Comparison of ENCODE assay signal across 8 cellular contexts in the genomic region with DNA sequence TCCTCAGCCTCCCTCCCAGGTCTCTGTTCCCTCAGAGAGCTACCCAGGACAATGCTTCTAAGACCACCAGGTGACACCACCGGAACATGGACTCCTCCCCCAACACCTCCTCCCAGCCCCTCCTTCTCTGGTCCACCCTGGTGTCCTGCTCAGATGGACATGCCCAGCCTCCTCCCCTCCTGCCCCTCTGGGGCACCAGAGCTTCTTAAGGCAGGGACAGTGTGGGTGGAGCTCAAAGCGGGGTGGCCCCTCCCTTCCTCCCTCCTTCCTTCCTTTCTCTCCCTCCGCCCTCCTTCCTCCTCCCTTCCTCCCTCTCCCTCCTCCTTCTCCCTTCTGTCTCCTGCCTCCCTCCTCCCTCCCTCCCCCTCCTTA. TPM values are rescaled to one million over a fixed set of nuclear protein-coding genes. Genes with fewer than 3 reads are reported as not detected.
DNase-seq lines count a peak whose midpoint lies in the region; ATAC-seq and TF ChIP-seq lines count a peak whose summit lies in the region.

No MANE protein-coding gene starts in this region.

- H3K79me2 ChIP-seq in PC-3 (ENCODE audit: low read length) (no peaks in the 10 kb centered on the region), parathyroid adenoma (no peaks in the 10 kb centered on the region)

- BruUV-seq in PC-3 (replicated peaks; lab: Mats Ljungman, UMichigan): no TSS peak

- H3K4me1 ChIP-seq in PC-3 (ENCODE audit: insufficient read depth, low read length): peaks cover 3% of the 10 kb centered on the region; the same call in 1 of the 2 replicates
- H3K4me1 ChIP-seq in parathyroid adenoma: peaks cover 2% of the 10 kb centered on the region

- no peaks in the 10 kb centered on the region for H4K20me1 ChIP-seq in PC-3 (ENCODE audit: low read length)

- peak overlapping the region; percentile 26; the same call in 1 of the 2 replicates for H3K4me2 ChIP-seq in PC-3 (ENCODE audit: low read length)
- H3K4me2 ChIP-seq in parathyroid adenoma (ENCODE audit: low read length): no peak overlapping the region

- H3K27ac ChIP-seq in PC-3 (ENCODE audit: low read length): peak overlapping the region; percentile 67; the same call in 1 of the 2 replicates
- H3K27ac ChIP-seq in parathyroid adenoma: no peak overlapping the region
- no peak overlapping the region for H3K27ac ChIP-seq in CD4-positive, alpha-beta T cell (ENCODE audit: low read depth, low read length)

- H3K9ac ChIP-seq in PC-3 (ENCODE audit: low read length) (no peak overlapping the region), parathyroid adenoma (no peak overlapping the region)

- ATAC-seq in PC-3 (peak; percentile 88), HG03342 (IDR thresholded peaks at IDR 0.05; ENCODE audit: unreplicated experiment) (no peak)
- no peak for ATAC-seq in CD4-positive, alpha-beta T cell (ENCODE audit: poor library complexity)

- DNase-seq in GM10266 (ENCODE audit: extremely low spot score) (peak; percentile 52), PC-3 (peak; percentile 58), fibroblast of villous mesenchyme (ENCODE audit: low read depth) (peak; percentile 25), amniotic stem cell (lab: John Stamatoyannopoulos, UW) (no peak), NCI-H510A (lab: John Stamatoyannopoulos, UW) (no peak)
- DNase-seq in CD4-positive, alpha-beta T cell: no peak

- peaks cover 4% of the 10 kb centered on the region for H3K27me3 Mint-ChIP-seq in CD4-positive, alpha-beta T cell

- H3K36me3 ChIP-seq in PC-3 (ENCODE audit: low read depth, low read length): no peaks in the 10 kb centered on the region
- no peaks in the 10 kb centered on the region for H3K36me3 ChIP-seq in parathyroid adenoma (ENCODE audit: control insufficient read depth, insufficient read depth, low read length)

- no peaks in the 10 kb centered on the region for H3K9me3 ChIP-seq in PC-3 (ENCODE audit: low read length)
- H3K9me3 ChIP-seq in parathyroid adenoma (ENCODE audit: control insufficient read depth, low read length): no peaks in the 10 kb centered on the region
- H3K9me3 ChIP-seq in CD4-positive, alpha-beta T cell (ENCODE audit: control insufficient read depth, low read length): no peaks in the 10 kb centered on the region

- no peak overlapping the region for H3K27ac Mint-ChIP-seq in CD4-positive, alpha-beta T cell

- H3K4me3 ChIP-seq in PC-3 (ENCODE audit: low read length) (no peak overlapping the region), fibroblast of villous mesenchyme (ENCODE audit: low read depth, low read length) (no peak overlapping the region), parathyroid adenoma (ENCODE audit: low read depth, low read length) (no peak overlapping the region)

- POLR2A ChIA-PET in PC-3 (lab: Charles Lee; ENCODE audit: unreplicated experiment): interaction anchor here (0.5 to 0.6 kb wide), 2 partner anchors 21 to 38 kb away, joined by 3 to 11 read pairs; no protein-coding TSS in a partner anchor
- POLR2A ChIA-PET in CD4-positive, alpha-beta T cell (lab: Charles Lee): no interaction called here

- no peaks in the 10 kb centered on the region for H3K36me3 Mint-ChIP-seq in CD4-positive, alpha-beta T cell (ENCODE audit: low read depth)

- H3K9me3 Mint-ChIP-seq in CD4-positive, alpha-beta T cell: no peaks in the 10 kb centered on the region

- intact Hi-C loops in PC-3 (cut with micrococcal nuclease): loop anchor here (1.0 kb wide), 1 partner anchor 101 kb away; a partner anchor contains a TSS
- intact Hi-C loops in CD4-positive, alpha-beta T cell (cut with DNase I, micrococcal nuclease): no loop called here

- H3K4me1 Mint-ChIP-seq in CD4-positive, alpha-beta T cell (ENCODE audit: low read depth): no peaks in the 10 kb centered on the region

- no peak overlapping the region for H2AFZ ChIP-seq in PC-3 (ENCODE audit: low read length)
- peak overlapping the region; percentile 98 for H2AFZ ChIP-seq in parathyroid adenoma

- CTCF ChIA-PET in PC-3 (lab: Charles Lee): interaction anchor here (0.6 to 1.0 kb wide), 4 partner anchors 22 to 1884 kb away, joined by 3 to 10 read pairs (median 3); a partner anchor contains a TSS
- CTCF ChIA-PET in CD4-positive, alpha-beta T cell (lab: Charles Lee): no interaction called here

- H3K27me3 ChIP-seq in PC-3 (ENCODE audit: low read length) (no peaks in the 10 kb centered on the region), parathyroid adenoma (ENCODE audit: control insufficient read depth, insufficient read depth, low read length) (no peaks in the 10 kb centered on the region)
- no peaks in the 10 kb centered on the region for H3K27me3 ChIP-seq in CD4-positive, alpha-beta T cell (ENCODE audit: control insufficient read depth, insufficient read depth, low read length)

- H3K4me3 Mint-ChIP-seq in CD4-positive, alpha-beta T cell: no peak overlapping the region

- no peak for TF ChIP-seq CTCF in GM10266 (IDR thresholded peaks at IDR 0.05; ENCODE audit: control insufficient read depth, insufficient read depth, low read depth, missing control alignments)
- TF ChIP-seq CTCF in PC-3 (conservative IDR thresholded peaks at IDR 0.05; ENCODE audit: low read depth, low read length): no peak
- TF ChIP-seq CTCF in fibroblast of villous mesenchyme (IDR thresholded peaks at IDR 0.05; ENCODE audit: insufficient read depth, low read depth, low read length): no peak
- TF ChIP-seq CTCF in parathyroid adenoma (IDR thresholded peaks at IDR 0.05): no peak
- TF ChIP-seq CTCF in CD4-positive, alpha-beta T cell (IDR thresholded peaks at IDR 0.05): no peak

- H3K9me2 ChIP-seq in PC-3 (replicated peaks; ENCODE audit: low read length): no peaks in the 10 kb centered on the region

- no peaks in the 10 kb centered on the region for H3F3A ChIP-seq in PC-3 (ENCODE audit: low read length, unreplicated experiment)

RNA-seq across cellular contexts. Expression of a gene that starts 22.7 kb away (rescaled TPM):
- total RNA-seq in PC-3 (2014; rRNA removed) (3.6 and 4.8 TPM in 2 replicates), fibroblast of villous mesenchyme (0.43 and 1.3 TPM in 2 replicates)
- total RNA-seq in CD4-positive, alpha-beta T cell: under 1 TPM; 0.25 to 0.56 TPM

RNA-seq across cellular contexts. Expression of a gene that starts 59.1 kb away (rescaled TPM):
- total RNA-seq in PC-3 (2014; rRNA removed) (not detected in 2 replicates), fibroblast of villous mesenchyme (under 0.01 TPM in 2 replicates)
- total RNA-seq in CD4-positive, alpha-beta T cell: not detected

Comparison
In these comparisons a context has a peak if more than half of its experiments do, and no peak if none do; other contexts are left out.
1. DNase-seq: peak in GM10266 (single experiment), PC-3 (single experiment) and fibroblast of villous mesenchyme (single experiment); none in amniotic stem cell (single experiment), NCI-H510A (single experiment) and CD4-positive, alpha-beta T cell (0 of 10).